Comparison of ENCODE assay signal across 25 cellular contexts in genomic region chr16:85144026-85144915, GRCh38. TPM values are rescaled to one million over a fixed set of nuclear protein-coding genes. Genes with fewer than 3 reads are reported as not detected.
DNase-seq lines count a peak whose midpoint lies in the region; ATAC-seq and TF ChIP-seq lines count a peak whose summit lies in the region.
"Had no signal": no experiment of that assay in that cellular context is flagged by ENCODE, and none has a peak within 500 bp of the region (broad histone marks: within the 10 kb centered on the region; RNA-seq: fewer than 3 reads in every experiment).

No MANE protein-coding gene starts in this region.

- H3K4me3 Mint-ChIP-seq in nephron, result no peak overlapping the region
- H3K4me3 Mint-ChIP-seq: activated CD8-positive, alpha-beta T cell treated with anti-CD3 and anti-CD28 coated beads, Interleukin-2, amount 10 ng/mL, durations not matched to agents 7 days and 5 days; activated naive CD4-positive, alpha-beta T cell treated with anti-CD3 and anti-CD28 coated beads for 36 hours; activated T-cell treated with anti-CD3 and anti-CD28 coated beads, Interleukin-2, amount 50 U/mL, for 24 hours; natural killer cell treated with Interleukin-12 subunit alpha and Interleukin-12 subunit beta and Interleukin-15 and Interleukin-18, amount 100 ng/mL, for 72 hours; stimulated activated memory B cell treated with anti-CD40 and anti-IgM and Interleukin-4, amounts not matched to agents 10 μg/mL and 1 μg/mL and 100 μg/mL, for 72 hours had no signal

- H3K36me3 ChIP-seq in Panc1 (ENCODE audit: control insufficient read depth, insufficient read depth, low read length) (no peaks in the 10 kb centered on the region), gastroesophageal sphincter (no peaks in the 10 kb centered on the region)

- no peak for TF ChIP-seq POLR2A in gastroesophageal sphincter (IDR thresholded peaks at IDR 0.05)

- BruUV-seq in Panc1 (replicated peaks; lab: Mats Ljungman, UMichigan), result no TSS peak

- ATAC-seq in Panc1, result no peak
- peak; percentile 26 for ATAC-seq in gastroesophageal sphincter
- ATAC-seq: activated CD8-positive, alpha-beta T cell treated with anti-CD3 and anti-CD28 coated beads, Interleukin-2, amount 10 ng/mL, durations not matched to agents 7 days and 5 days; HCT116; natural killer cell treated with Interleukin-12 subunit alpha and Interleukin-12 subunit beta and Interleukin-15 and Interleukin-18, amount 100 ng/mL, for 72 hours; stimulated activated memory B cell treated with anti-CD40 and anti-IgM and Interleukin-4, amounts not matched to agents 10 μg/mL and 1 μg/mL and 100 μg/mL, for 72 hours had no signal

- DNase-seq in ELR (ENCODE audit: low read depth) (peak; percentile 58), Panc1 (ENCODE audit: low read depth, low spot score) (no peak), NCI-H2029 treated with DMSO at 0.1 percent for 48 hours (lab: John Stamatoyannopoulos, UW) (no peak), SIG-M5 treated with dmso at 0.1 percent for 504 hours (lab: John Stamatoyannopoulos, UW; ENCODE audit: unreplicated experiment) (no peak), NOMO-1 treated with dmso at 0.1 percent for 144 hours (lab: John Stamatoyannopoulos, UW; ENCODE audit: unreplicated experiment) (no peak)
- no peak for DNase-seq in activated naive CD4-positive, alpha-beta T cell treated with anti-CD3 and anti-CD28 coated beads, Interleukin-2, amount 50 U/mL, for 16 hours
- DNase-seq: activated CD4-positive, alpha-beta T cell treated with anti-CD3 and anti-CD28 coated beads for 1 hour; activated CD8-positive, alpha-beta T cell treated with anti-CD3 and anti-CD28 coated beads, Interleukin-2, amount 10 ng/mL, durations not matched to agents 7 days and 5 days; activated naive CD4-positive, alpha-beta T cell treated with anti-CD3 and anti-CD28 coated beads for 36 hours; activated T-cell treated with anti-CD3 and anti-CD28 coated beads, Interleukin-2, amount 50 U/mL, for 24 hours; anterior cingulate cortex; foreskin fibroblast; KBM-7; left cardiac atrium; NCI-H526 treated with DMSO at 0.1 percent for 48 hours; stimulated activated CD4-positive, alpha-beta T cell treated with anti-CD3 and anti-CD28 coated beads, Interleukin-2, amount 100 ng/mL, for 24 hours; testis had no signal

- no peaks in the 10 kb centered on the region for H3K9me3 ChIP-seq in Panc1 (ENCODE audit: control insufficient read depth, insufficient read depth, low read depth, low read length)
- no peaks in the 10 kb centered on the region for H3K9me3 ChIP-seq in gastroesophageal sphincter
- H3K9me3 ChIP-seq: testis had no signal

- TF ChIP-seq EP300 in gastroesophageal sphincter (IDR thresholded peaks at IDR 0.05), result no peak

- no peaks in the 10 kb centered on the region for H3K36me3 Mint-ChIP-seq in nephron (ENCODE audit: low read depth)
- H3K36me3 Mint-ChIP-seq: natural killer cell treated with Interleukin-12 subunit alpha and Interleukin-12 subunit beta and Interleukin-15 and Interleukin-18, amount 100 ng/mL, for 72 hours; stimulated activated memory B cell treated with anti-CD40 and anti-IgM and Interleukin-4, amounts not matched to agents 10 μg/mL and 1 μg/mL and 100 μg/mL, for 72 hours had no signal

- in situ Hi-C loops in Panc1 (cut with HindIII; ENCODE audit: low pct_unique_long_range_greater_than_20kb, low sequenced_read_pairs), result no loop called here

- POLR2A ChIA-PET in Panc1 (lab: Charles Lee), result no interaction called here

- H3K4me3 ChIP-seq in Panc1 (ENCODE audit: low read depth in 2 of 2, low read length in 2 of 2), result no peak overlapping the region
- H3K4me3 ChIP-seq in gastroesophageal sphincter, result no peak overlapping the region
- H3K4me3 ChIP-seq: testis had no signal

- H3K27ac ChIP-seq in Panc1 (ENCODE audit: low read length), result peak overlapping the region; percentile 34; the same call in 1 of the 2 replicates
- peak overlapping the region in 1 of 4 donors; percentile 19 for H3K27ac ChIP-seq in gastroesophageal sphincter
- H3K27ac ChIP-seq: epithelial cell of prostate, RWPE1, testis had no signal

- H3K4me1 ChIP-seq in Panc1 (ENCODE audit: control insufficient read depth, insufficient read depth, low read length), result peaks cover 32% of the 10 kb centered on the region
- peaks cover 0 to 52% (median 7%) of the 10 kb centered on the region in 3 donors for H3K4me1 ChIP-seq in gastroesophageal sphincter

- 72 to 85% methylated on average over 4 to 20 of the region's 26 CpGs for WGBS in gastroesophageal sphincter (ENCODE audit: low coverage in 1 of 2), 2 donors

- H3K4me1 Mint-ChIP-seq in nephron, result peaks cover 53% of the 10 kb centered on the region
- H3K4me1 Mint-ChIP-seq: stimulated activated memory B cell treated with anti-CD40 and anti-IgM and Interleukin-4, amounts not matched to agents 10 μg/mL and 1 μg/mL and 100 μg/mL, for 72 hours had no signal

- H3K27ac Mint-ChIP-seq in nephron, result peak overlapping the region in 2 of 3 experiments; percentile 14 to 74
- H3K27ac Mint-ChIP-seq: activated CD8-positive, alpha-beta T cell treated with anti-CD3 and anti-CD28 coated beads, Interleukin-2, amount 10 ng/mL, durations not matched to agents 7 days and 5 days; activated naive CD4-positive, alpha-beta T cell treated with anti-CD3 and anti-CD28 coated beads for 36 hours; activated T-cell treated with anti-CD3 and anti-CD28 coated beads, Interleukin-2, amount 50 U/mL, for 24 hours; natural killer cell treated with Interleukin-12 subunit alpha and Interleukin-12 subunit beta and Interleukin-15 and Interleukin-18, amount 100 ng/mL, for 72 hours; stimulated activated memory B cell treated with anti-CD40 and anti-IgM and Interleukin-4, amounts not matched to agents 10 μg/mL and 1 μg/mL and 100 μg/mL, for 72 hours had no signal

- CTCF ChIA-PET in Panc1 (lab: Charles Lee), result no interaction called here

- no peak for TF ChIP-seq CTCF in Panc1 (IDR thresholded peaks at IDR 0.05)
- TF ChIP-seq CTCF in gastroesophageal sphincter (IDR thresholded peaks at IDR 0.05), result no peak
- TF ChIP-seq CTCF in nephron (IDR thresholded peaks at IDR 0.05; ENCODE audit: unreplicated experiment in 3 of 3), result no peak

- intact Hi-C loops in Panc1 (cut with micrococcal nuclease; ENCODE audit: unreplicated experiment), result no loop called here

- H3K27me3 Mint-ChIP-seq in nephron (ENCODE audit: low read depth), result peaks cover 16% of the 10 kb centered on the region

- H3K27me3 ChIP-seq in Panc1 (ENCODE audit: control insufficient read depth, insufficient read depth, low read length) (no peaks in the 10 kb centered on the region), gastroesophageal sphincter (no peaks in the 10 kb centered on the region)
- H3K27me3 ChIP-seq: testis had no signal

- no peaks in the 10 kb centered on the region for H3K9me3 Mint-ChIP-seq in nephron
- H3K9me3 Mint-ChIP-seq: activated naive CD4-positive, alpha-beta T cell treated with anti-CD3 and anti-CD28 coated beads for 36 hours; activated T-cell treated with anti-CD3 and anti-CD28 coated beads, Interleukin-2, amount 50 U/mL, for 24 hours; natural killer cell treated with Interleukin-12 subunit alpha and Interleukin-12 subunit beta and Interleukin-15 and Interleukin-18, amount 100 ng/mL, for 72 hours; stimulated activated memory B cell treated with anti-CD40 and anti-IgM and Interleukin-4, amounts not matched to agents 10 μg/mL and 1 μg/mL and 100 μg/mL, for 72 hours had no signal

RNA-seq across cellular contexts. Expression of gene CIBAR2, which starts 32.0 kb away (rescaled TPM):
- not detected for total RNA-seq in Panc1 (2021; ENCODE audit: unreplicated experiment)
- polyA plus RNA-seq in Panc1 (2012; ENCODE audit: insufficient read length), result 0.39 TPM
- total RNA-seq in gastroesophageal sphincter, result not detected
- total RNA-seq: activated CD8-positive, alpha-beta T cell treated with anti-CD3 and anti-CD28 coated beads, Interleukin-2, amount 10 ng/mL, durations not matched to agents 7 days and 5 days; activated naive CD4-positive, alpha-beta T cell treated with anti-CD3 and anti-CD28 coated beads for 36 hours; left cardiac atrium; natural killer cell treated with Interleukin-12 subunit alpha and Interleukin-12 subunit beta and Interleukin-15 and Interleukin-18, amount 100 ng/mL, for 72 hours; skeletal muscle tissue had no signal
